In the genomic region with DNA sequence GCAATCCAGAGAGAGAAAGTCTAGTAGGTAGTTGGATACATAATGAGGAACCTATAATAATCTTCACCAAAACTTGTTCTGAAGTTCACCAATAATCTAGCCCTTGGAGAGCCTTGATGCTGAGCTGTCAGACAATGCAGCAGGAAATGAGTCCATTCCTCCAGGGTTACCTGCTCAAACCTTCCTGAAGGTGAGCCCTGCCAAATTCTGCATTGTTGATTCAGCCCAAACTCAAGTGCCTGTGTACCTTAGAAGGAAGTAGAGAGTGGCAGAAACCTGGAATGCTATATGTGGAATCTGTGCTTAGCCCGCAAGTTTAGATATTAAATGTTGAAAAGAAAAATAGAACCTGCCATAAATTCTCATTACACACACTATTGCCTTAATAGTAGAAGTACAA, we compare ENCODE assay signal across 25 cellular contexts.
DNase-seq lines count a peak whose midpoint lies in the region; ATAC-seq and TF ChIP-seq lines count a peak whose summit lies in the region.
"Had no signal": no experiment of that assay in that cellular context is flagged by ENCODE, and none has a peak within 500 bp of the region (broad histone marks: within the 10 kb centered on the region; RNA-seq: fewer than 3 reads in every experiment).

No MANE protein-coding gene starts in this region.

- H3K9me3 Mint-ChIP-seq in activated CD4-positive, alpha-beta T cell treated with anti-CD3 and anti-CD28 coated beads, Interleukin-2, amount 10 ng/mL, durations not matched to agents 24 days and 14 days: peaks cover 4% of the 10 kb centered on the region

- no TSS peak for BruUV-seq in mammary epithelial cell (replicated peaks; lab: Mats Ljungman, UMichigan)

- 92% methylated on average over 1 of the region's 1 CpG for WGBS in mammary epithelial cell (ENCODE audit: low coverage, missing lambda C conversion rate)
- 67 to 72% methylated on average over 1 of the region's 1 CpG for WGBS in upper lobe of left lung, 2 donors

- no peak overlapping the region for H3K9ac ChIP-seq in mammary epithelial cell (ENCODE audit: insufficient read depth, low read length)
- H3K9ac ChIP-seq: GM23248 had no signal

- peaks cover 5% of the 10 kb centered on the region for H3K27me3 Mint-ChIP-seq in activated CD4-positive, alpha-beta T cell treated with anti-CD3 and anti-CD28 coated beads, Interleukin-2, amount 10 ng/mL, durations not matched to agents 24 days and 14 days

- no peak for TF ChIP-seq POLR2A in upper lobe of left lung (IDR thresholded peaks at IDR 0.05)

- H3K36me3 ChIP-seq in mammary epithelial cell (ENCODE audit: insufficient read depth, low read length) (no peaks in the 10 kb centered on the region), upper lobe of left lung (no peaks in the 10 kb centered on the region)
- H3K36me3 ChIP-seq: HAP-1, SJCRH30 had no signal

- H3K4me3 Mint-ChIP-seq in activated CD4-positive, alpha-beta T cell treated with anti-CD3 and anti-CD28 coated beads, Interleukin-2, amount 10 ng/mL, durations not matched to agents 24 days and 14 days: no peak overlapping the region
- H3K4me3 Mint-ChIP-seq: CD8-positive, alpha-beta T cell had no signal

- ATAC-seq in upper lobe of left lung (ENCODE audit: low FRiP score in 2 of 2) (peak; percentile 34 to 35), GM18861 (IDR thresholded peaks at IDR 0.05; ENCODE audit: unreplicated experiment) (no peak)
- ATAC-seq in stimulated activated naive CD8-positive, alpha-beta T cell treated with anti-CD3 and anti-CD28 coated beads, Interleukin-15, Interleukin-2, amounts not matched to agents 100 U/mL and 50 U/mL, for 24 hours: no peak
- ATAC-seq: CD8-positive, alpha-beta T cell; HepG2; Panc1 had no signal

- DNase-seq in NCI-H2196 (lab: John Stamatoyannopoulos, UW; ENCODE audit: unreplicated experiment): peak; percentile 13
- no peak for DNase-seq in NCI-H2196 treated with DMSO at 0.1 percent for 48 hours (lab: John Stamatoyannopoulos, UW; ENCODE audit: unreplicated experiment)
- peak; percentile 20 for DNase-seq in mammary epithelial cell
- peak; percentile 72 for DNase-seq in kidney tubule cell (ENCODE audit: low spot score)
- peak in 1 of 2 donors; percentile 57 for DNase-seq in upper lobe of left lung
- no peak for DNase-seq in activated CD4-positive, alpha-beta T cell treated with anti-CD3 and anti-CD28 coated beads, Interleukin-2, amount 10 ng/mL, durations not matched to agents 24 days and 14 days
- no peak for DNase-seq in stimulated activated naive CD8-positive, alpha-beta T cell treated with anti-CD3 and anti-CD28 coated beads, Interleukin-15, Interleukin-2, amounts not matched to agents 100 U/mL and 50 U/mL, for 24 hours
- DNase-seq: AML-193; C1 segment of cervical spinal cord; CD8-positive, alpha-beta T cell; EL; GF-D8; GM23248; KG1; NCI-H1092 treated with DMSO at 0.1 percent for 48 hours; NCI-H1436 treated with DMSO at 0.1 percent for 48 hours; NCI-H1930; NCI-H524 treated with DMSO at 0.1 percent for 48 hours; NCI-H82; SJCRH30 had no signal

- no peak overlapping the region for H3K27ac ChIP-seq in mammary epithelial cell (ENCODE audit: insufficient read depth, low read depth, low read length)
- H3K27ac ChIP-seq in upper lobe of left lung: no peak overlapping the region
- H3K27ac ChIP-seq: GM23248, HL-60, SJCRH30 had no signal

- H3K4me1 ChIP-seq in mammary epithelial cell (ENCODE audit: insufficient read depth, low read length) (peaks cover 5% of the 10 kb centered on the region), upper lobe of left lung (peaks cover 0 to 14% (median 0%) of the 10 kb centered on the region in 4 donors)
- H3K4me1 ChIP-seq: HAP-1 had no signal

- no peak for TF ChIP-seq EP300 in upper lobe of left lung (IDR thresholded peaks at IDR 0.05)

- H3K4me1 Mint-ChIP-seq in activated CD4-positive, alpha-beta T cell treated with anti-CD3 and anti-CD28 coated beads, Interleukin-2, amount 10 ng/mL, durations not matched to agents 24 days and 14 days: peaks cover 5% of the 10 kb centered on the region

- no peak overlapping the region for H3K4me2 ChIP-seq in mammary epithelial cell (ENCODE audit: insufficient read depth, low read depth, low read length)

- no peak overlapping the region for H2AFZ ChIP-seq in mammary epithelial cell (ENCODE audit: low read depth, low read length)
- H2AFZ ChIP-seq: GM23248 had no signal

- TF ChIP-seq CTCF in mammary epithelial cell (conservative IDR thresholded peaks at IDR 0.05 in 1 of 2, IDR thresholded peaks at IDR 0.05 in 1 of 2; ENCODE audit: extremely low read depth in 1 of 2, insufficient read depth in 1 of 2, low read depth in 1 of 2, low read length in 2 of 2) (no peak), upper lobe of left lung (IDR thresholded peaks at IDR 0.05) (no peak)

- no peak overlapping the region for H3K27ac Mint-ChIP-seq in activated CD4-positive, alpha-beta T cell treated with anti-CD3 and anti-CD28 coated beads, Interleukin-2, amount 10 ng/mL, durations not matched to agents 24 days and 14 days
- H3K27ac Mint-ChIP-seq: CD8-positive, alpha-beta T cell had no signal

- H3K27me3 ChIP-seq in mammary epithelial cell (ENCODE audit: insufficient read depth, low read length): no peaks in the 10 kb centered on the region
- no peaks in the 10 kb centered on the region for H3K27me3 ChIP-seq in upper lobe of left lung
- H3K27me3 ChIP-seq: SJCRH30 had no signal

- H3K4me3 ChIP-seq in mammary epithelial cell (replicated peaks in 1 of 3; ENCODE audit: insufficient read depth in 1 of 3, low read depth in 2 of 3, low read length in 3 of 3) (no peak overlapping the region), upper lobe of left lung (no peak overlapping the region)
- H3K4me3 ChIP-seq: GM23248, HAP-1, SJCRH30 had no signal

- H3K9me3 ChIP-seq in mammary epithelial cell (replicated peaks; ENCODE audit: insufficient read depth, low read length) (no peaks in the 10 kb centered on the region), upper lobe of left lung (no peaks in the 10 kb centered on the region)
- H3K9me3 ChIP-seq: HAP-1, SJCRH30 had no signal

- H3K36me3 Mint-ChIP-seq in activated CD4-positive, alpha-beta T cell treated with anti-CD3 and anti-CD28 coated beads, Interleukin-2, amount 10 ng/mL, durations not matched to agents 24 days and 14 days (ENCODE audit: low read depth): no peaks in the 10 kb centered on the region
- H3K36me3 Mint-ChIP-seq: CD8-positive, alpha-beta T cell had no signal

- CTCF ChIA-PET in mammary epithelial cell (lab: Charles Lee; ENCODE audit: low non-redundant PET): no interaction called here

- no peaks in the 10 kb centered on the region for H4K20me1 ChIP-seq in mammary epithelial cell (ENCODE audit: insufficient read depth, low read length)

- intact Hi-C loops in mammary epithelial cell (cut with micrococcal nuclease): no loop called here
- intact Hi-C loops in activated CD4-positive, alpha-beta T cell treated with anti-CD3 and anti-CD28 coated beads, Interleukin-2, amount 10 ng/mL, durations not matched to agents 24 days and 14 days (cut with micrococcal nuclease): no loop called here

- dilution Hi-C loops in mammary epithelial cell (cut with HindIII; ENCODE audit: low sequenced_read_pairs): no loop called here

- H3K79me2 ChIP-seq in mammary epithelial cell (ENCODE audit: insufficient read depth, low read length): no peaks in the 10 kb centered on the region

- in situ Hi-C loops in mammary epithelial cell (cut with MboI; ENCODE audit: low sequenced_read_pairs in 2 of 2): no loop called here

Comparison
In these comparisons a context has a peak if more than half of its experiments do, and no peak if none do; other contexts are left out.
1. DNase-seq: peak in NCI-H2196 (single experiment), mammary epithelial cell (single experiment) and kidney tubule cell (single experiment); none in NCI-H2196 treated with DMSO at 0.1 percent for 48 hours (single experiment), activated CD4-positive, alpha-beta T cell treated with anti-CD3 and anti-CD28 coated beads, Interleukin-2, amount 10 ng/mL, durations not matched to agents 24 days and 14 days (single experiment) and stimulated activated naive CD8-positive, alpha-beta T cell treated with anti-CD3 and anti-CD28 coated beads, Interleukin-15, Interleukin-2, amounts not matched to agents 100 U/mL and 50 U/mL, for 24 hours (single experiment).
2. ATAC-seq: peak in upper lobe of left lung (2 of 2); none in GM18861 (single experiment) and stimulated activated naive CD8-positive, alpha-beta T cell treated with anti-CD3 and anti-CD28 coated beads, Interleukin-15, Interleukin-2, amounts not matched to agents 100 U/mL and 50 U/mL, for 24 hours (single experiment).